1 cellular context compared by ENCODE assay signal in genomic region chr19:35141627-35142401, GRCh38.
TF ChIP-seq lines count a peak whose summit lies in the region.

No MANE protein-coding gene starts in this region.

TF ChIP-seq in IMR-90, 13 proteins besides CTCF, POLR2A, EP300 and RAD21:
- TF ChIP-seq RCOR1 (IDR thresholded peaks at IDR 0.05; ENCODE audit: insufficient replicate concordance, low read length) (no peak), NFE2L2 (IDR thresholded peaks at IDR 0.05; ENCODE audit: low read depth, low read length) (no peak), MXI1 (IDR thresholded peaks at IDR 0.05; ENCODE audit: borderline replicate concordance, low read depth, low read length) (no peak), RFX5 (IDR thresholded peaks at IDR 0.05; ENCODE audit: low read depth, low read length) (no peak), CHD1 (IDR thresholded peaks at IDR 0.05; ENCODE audit: low read depth, low read length) (no peak), MAFK (IDR thresholded peaks at IDR 0.05; ENCODE audit: low read depth, low read length) (no peak), CEBPB (IDR thresholded peaks at IDR 0.05; ENCODE audit: low read depth, low read length) (no peak), FOS (IDR thresholded peaks at IDR 0.05; ENCODE audit: low read depth, low read length) (no peak), MAZ (IDR thresholded peaks at IDR 0.05; ENCODE audit: borderline replicate concordance, low read depth, low read length) (no peak), BHLHE40 (IDR thresholded peaks at IDR 0.05; ENCODE audit: low read depth, low read length) (no peak), SMC3 (IDR thresholded peaks at IDR 0.05; ENCODE audit: low read depth, low read length) (no peak)
- TF ChIP-seq, protein P1, sequence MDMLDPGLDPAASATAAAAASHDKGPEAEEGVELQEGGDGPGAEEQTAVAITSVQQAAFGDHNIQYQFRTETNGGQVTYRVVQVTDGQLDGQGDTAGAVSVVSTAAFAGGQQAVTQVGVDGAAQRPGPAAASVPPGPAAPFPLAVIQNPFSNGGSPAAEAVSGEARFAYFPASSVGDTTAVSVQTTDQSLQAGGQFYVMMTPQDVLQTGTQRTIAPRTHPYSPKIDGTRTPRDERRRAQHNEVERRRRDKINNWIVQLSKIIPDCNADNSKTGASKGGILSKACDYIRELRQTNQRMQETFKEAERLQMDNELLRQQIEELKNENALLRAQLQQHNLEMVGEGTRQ (IDR thresholded peaks at IDR 0.05; ENCODE audit: low read depth, low read length) = no peak
- TF ChIP-seq, protein P2, sequence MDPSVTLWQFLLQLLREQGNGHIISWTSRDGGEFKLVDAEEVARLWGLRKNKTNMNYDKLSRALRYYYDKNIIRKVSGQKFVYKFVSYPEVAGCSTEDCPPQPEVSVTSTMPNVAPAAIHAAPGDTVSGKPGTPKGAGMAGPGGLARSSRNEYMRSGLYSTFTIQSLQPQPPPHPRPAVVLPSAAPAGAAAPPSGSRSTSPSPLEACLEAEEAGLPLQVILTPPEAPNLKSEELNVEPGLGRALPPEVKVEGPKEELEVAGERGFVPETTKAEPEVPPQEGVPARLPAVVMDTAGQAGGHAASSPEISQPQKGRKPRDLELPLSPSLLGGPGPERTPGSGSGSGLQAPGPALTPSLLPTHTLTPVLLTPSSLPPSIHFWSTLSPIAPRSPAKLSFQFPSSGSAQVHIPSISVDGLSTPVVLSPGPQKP (IDR thresholded peaks at IDR 0.05; ENCODE audit: borderline replicate concordance, low read depth, low read length) = no peak
